In genomic region chr1:35882586-35882944, GRCh38 we compare ENCODE assay signal across 8 cellular contexts. TPM values are rescaled to one million over a fixed set of nuclear protein-coding genes. Genes with fewer than 3 reads are reported as not detected.
DNase-seq lines count a peak whose midpoint lies in the region; ATAC-seq, FAIRE-seq and TF ChIP-seq lines count a peak whose summit lies in the region.

No MANE protein-coding gene starts in this region.

- peaks cover 5% of the 10 kb centered on the region for H3K27me3 Mint-ChIP-seq in activated T-cell treated with anti-CD3 and anti-CD28 coated beads, Interleukin-2, amount 50 U/mL, for 72 hours (ENCODE audit: low read depth)

- H3K4me3 Mint-ChIP-seq in activated T-cell treated with anti-CD3 and anti-CD28 coated beads, Interleukin-2, amount 50 U/mL, for 72 hours, result peak overlapping the region; percentile 44 to 65

- no peak for TF ChIP-seq CTCF in astrocyte of the spinal cord (IDR thresholded peaks at IDR 0.05; ENCODE audit: low read depth, low read length)
- TF ChIP-seq CTCF in lower lobe of right lung (IDR thresholded peaks at IDR 0.05), result no peak
- TF ChIP-seq CTCF in tibial artery (IDR thresholded peaks at IDR 0.05), result no peak
- TF ChIP-seq CTCF in pancreas (IDR thresholded peaks at IDR 0.05), result no peak

- H3K4me3 ChIP-seq in astrocyte of the spinal cord (ENCODE audit: low read depth, low read length), result peak overlapping the region; percentile 18
- H3K4me3 ChIP-seq in lower lobe of right lung, result peak overlapping the region; percentile 98
- peak overlapping the region; percentile 90 to 93 for H3K4me3 ChIP-seq in tibial artery
- peak overlapping the region in 2 of 4 donors; percentile 99 to 100 for H3K4me3 ChIP-seq in pancreas

- peak in 1 of 2 donors; percentile 3 for DNase-seq in activated T-cell treated with anti-CD3 and anti-CD28 coated beads, Interleukin-2, amount 50 U/mL, for 72 hours
- DNase-seq in activated T-cell treated with anti-CD3 and anti-CD28 coated beads, Interleukin-2, amount 50 U/mL, for 1 hour, result no peak
- DNase-seq in astrocyte of the spinal cord (ENCODE audit: low read depth, low spot score) (no peak), lower lobe of right lung (no peak), tibial artery (no peak), pancreas (no peak), A172 (ENCODE audit: low spot score) (no peak)

- intact Hi-C loops in lower lobe of right lung (cut with DNase I) (no loop called here), tibial artery (cut with DNase I; ENCODE audit: low total_unique reads) (no loop called here), pancreas (cut with DNase I) (no loop called here)

- no peaks in the 10 kb centered on the region for H3K36me3 Mint-ChIP-seq in activated T-cell treated with anti-CD3 and anti-CD28 coated beads, Interleukin-2, amount 50 U/mL, for 72 hours (ENCODE audit: insufficient read depth in 2 of 2)

- WGBS in pancreas, 2 donors, result 38 to 41% methylated on average over 16 of the region's 16 CpGs

- no peak for FAIRE-seq in pancreas (lab: Jason Lieb, UNC)

- no peaks in the 10 kb centered on the region for H3K9me3 Mint-ChIP-seq in activated T-cell treated with anti-CD3 and anti-CD28 coated beads, Interleukin-2, amount 50 U/mL, for 72 hours

- H3K27ac ChIP-seq in lower lobe of right lung, result peak overlapping the region; percentile 74
- H3K27ac ChIP-seq in tibial artery, result peak overlapping the region; percentile 80
- no peak overlapping the region for H3K27ac ChIP-seq in pancreas

- H3K36me3 ChIP-seq in lower lobe of right lung, result no peaks in the 10 kb centered on the region
- H3K36me3 ChIP-seq in tibial artery, result no peaks in the 10 kb centered on the region
- no peaks in the 10 kb centered on the region for H3K36me3 ChIP-seq in pancreas

- H3K27me3 ChIP-seq in lower lobe of right lung (ENCODE audit: low read depth) (no peaks in the 10 kb centered on the region), tibial artery (no peaks in the 10 kb centered on the region), pancreas (no peaks in the 10 kb centered on the region)

- in situ Hi-C loops in astrocyte of the spinal cord (cut with HindIII; ENCODE audit: low sequenced_read_pairs), result no loop called here

- H3K27ac Mint-ChIP-seq in activated T-cell treated with anti-CD3 and anti-CD28 coated beads, Interleukin-2, amount 50 U/mL, for 72 hours, result peak overlapping the region; percentile 41

- H3K9me3 ChIP-seq in lower lobe of right lung (no peaks in the 10 kb centered on the region), tibial artery (no peaks in the 10 kb centered on the region), pancreas (no peaks in the 10 kb centered on the region)

- H3K4me1 ChIP-seq in lower lobe of right lung, result peaks cover 44% of the 10 kb centered on the region
- H3K4me1 ChIP-seq in tibial artery, result peaks cover 0 to 35% (median 16%) of the 10 kb centered on the region in 4 donors
- H3K4me1 ChIP-seq in pancreas, result peaks cover 6 to 8% (median 7%) of the 10 kb centered on the region in 3 donors

- ATAC-seq in activated T-cell treated with anti-CD3 and anti-CD28 coated beads, Interleukin-2, amount 50 U/mL, for 72 hours (replicated peaks in 1 of 2), result no peak
- ATAC-seq in lower lobe of right lung (no peak), pancreas (no peak), GM18520 (IDR thresholded peaks at IDR 0.05; ENCODE audit: unreplicated experiment) (no peak)

- peaks cover 53% of the 10 kb centered on the region for H3K4me1 Mint-ChIP-seq in activated T-cell treated with anti-CD3 and anti-CD28 coated beads, Interleukin-2, amount 50 U/mL, for 72 hours (ENCODE audit: low read depth)

RNA-seq across cellular contexts. Expression of gene AGO1, which starts 0.4 kb away (rescaled TPM):
- total RNA-seq in activated T-cell treated with anti-CD3 and anti-CD28 coated beads, Interleukin-2, amount 50 U/mL, for 72 hours, result 10 to 100 TPM; 28.6 to 33.0 TPM
- total RNA-seq in lower lobe of right lung, result 26.9 TPM
- 10 to 100 TPM; 10.2 to 18.7 (median 13.2) TPM for total RNA-seq in pancreas
- polyA plus RNA-seq in pancreas, result 1 to 10 TPM; 2.7 to 3.3 TPM
- total RNA-seq in A172 (2014; rRNA removed; shearing (Covaris generic)), result 7.1 and 7.5 TPM in 2 replicates

RNA-seq across cellular contexts. Expression of gene AGO3, which starts 48.3 kb away (rescaled TPM):
- 10 to 100 TPM; 30.1 to 35.9 TPM for total RNA-seq in activated T-cell treated with anti-CD3 and anti-CD28 coated beads, Interleukin-2, amount 50 U/mL, for 72 hours
- total RNA-seq in lower lobe of right lung, result 33.9 TPM
- total RNA-seq in pancreas, result 10 to 100 TPM in 3 of 6 donors, 1 to 10 TPM in 3; 7.7 to 16.6 (median 9.9) TPM
- 1 to 10 TPM; 2.2 to 2.8 TPM for polyA plus RNA-seq in pancreas
- total RNA-seq in A172 (2014; rRNA removed; shearing (Covaris generic)), result 10.4 and 14.8 TPM in 2 replicates

Comparison
In these comparisons a context has a peak if more than half of its experiments do, and no peak if none do; other contexts are left out.
1. H3K27ac ChIP-seq: peak in lower lobe of right lung (single experiment) and tibial artery (2 of 2); none in pancreas (0 of 4).